11 cellular contexts compared by ENCODE assay signal in genomic region chr5:181045857-181046256, GRCh38. TPM values are rescaled to one million over a fixed set of nuclear protein-coding genes. Genes with fewer than 3 reads are reported as not detected.
"Had no signal": no experiment of that assay in that cellular context is flagged by ENCODE, and none has a peak within 500 bp of the region (broad histone marks: within the 10 kb centered on the region; RNA-seq: fewer than 3 reads in every experiment).

No MANE protein-coding gene starts in this region.

RNA-seq across cellular contexts. Expression of gene BTNL9, which starts 5.8 kb away (rescaled TPM):
- total RNA-seq: activated CD4-positive, alpha-beta T cell treated with anti-CD3 and anti-CD28 coated beads, Interleukin-2, amount 10 ng/mL, durations not matched to agents 7 days and 5 days; activated CD8-positive, alpha-beta memory T cell treated with anti-CD3 and anti-CD28 coated beads, Interleukin-2, amount 10 ng/mL, durations not matched to agents 7 days and 5 days; cardiac muscle cell; M059J; RPMI7951; SJSA1 had no signal
- polyA plus RNA-seq: cardiac muscle cell, SK-N-SH had no signal

RNA-seq across cellular contexts. Expression of gene BTNL3, which starts 57.2 kb away (rescaled TPM):
- total RNA-seq: activated CD4-positive, alpha-beta T cell treated with anti-CD3 and anti-CD28 coated beads for 36 hours; activated CD4-positive, alpha-beta T cell treated with anti-CD3 and anti-CD28 coated beads, Interleukin-2, amount 10 ng/mL, durations not matched to agents 7 days and 5 days; activated CD8-positive, alpha-beta memory T cell treated with anti-CD3 and anti-CD28 coated beads, Interleukin-2, amount 10 ng/mL, durations not matched to agents 7 days and 5 days; activated naive CD8-positive, alpha-beta T cell treated with anti-CD3 and anti-CD28 coated beads for 36 hours; aorta; cardiac muscle cell; M059J; RPMI7951; SJSA1; WTC11 had no signal
- polyA plus RNA-seq: cardiac muscle cell, SK-N-SH had no signal
